ENCODE assay signal across 22 cellular contexts in genomic region chr1:15650433-15650832, GRCh38.
"Had no signal": no experiment of that assay in that cellular context is flagged by ENCODE, and none has a peak within 500 bp of the region (broad histone marks: within the 10 kb centered on the region; RNA-seq: fewer than 3 reads in every experiment).

No MANE protein-coding gene starts in this region.

- ATAC-seq: activated CD4-positive, alpha-beta T cell treated with anti-CD3 and anti-CD28 coated beads for 36 hours; activated CD8-positive, alpha-beta memory T cell treated with anti-CD3 and anti-CD28 coated beads, Interleukin-2, amount 10 ng/mL, durations not matched to agents 7 days and 5 days; activated CD8-positive, alpha-beta T cell treated with anti-CD3 and anti-CD28 coated beads, Interleukin-2, amount 10 ng/mL, durations not matched to agents 7 days and 5 days; activated naive CD4-positive, alpha-beta T cell treated with anti-CD3 and anti-CD28 coated beads, Interleukin-2, amount 50 U/mL, for 72 hours; natural killer cell; right cardiac atrium; T-helper 17 cell had no signal

- H3K4me3 Mint-ChIP-seq: activated CD4-positive, alpha-beta T cell treated with anti-CD3 and anti-CD28 coated beads for 36 hours; activated CD8-positive, alpha-beta memory T cell treated with anti-CD3 and anti-CD28 coated beads, Interleukin-2, amount 10 ng/mL, durations not matched to agents 7 days and 5 days; activated CD8-positive, alpha-beta T cell treated with anti-CD3 and anti-CD28 coated beads, Interleukin-2, amount 10 ng/mL, durations not matched to agents 7 days and 5 days; central memory CD8-positive, alpha-beta T cell; natural killer cell; T-helper 17 cell; type B pancreatic cell had no signal

- H3K9me3 Mint-ChIP-seq: activated naive CD4-positive, alpha-beta T cell treated with anti-CD3 and anti-CD28 coated beads, Interleukin-2, amount 50 U/mL, for 72 hours; central memory CD8-positive, alpha-beta T cell; natural killer cell; type B pancreatic cell had no signal

- H3K27me3 ChIP-seq: breast epithelium, esophagus muscularis mucosa, uterus had no signal

- H3K4me1 Mint-ChIP-seq: activated CD4-positive, alpha-beta T cell treated with anti-CD3 and anti-CD28 coated beads for 36 hours; activated CD8-positive, alpha-beta memory T cell treated with anti-CD3 and anti-CD28 coated beads, Interleukin-2, amount 10 ng/mL, durations not matched to agents 7 days and 5 days had no signal

- H3K4me3 ChIP-seq: breast epithelium, esophagus muscularis mucosa, thoracic aorta, uterus had no signal

- H3K27ac ChIP-seq: breast epithelium, esophagus muscularis mucosa, thoracic aorta, uterus had no signal

- H3K27me3 Mint-ChIP-seq: activated CD4-positive, alpha-beta T cell treated with anti-CD3 and anti-CD28 coated beads for 36 hours; activated CD8-positive, alpha-beta memory T cell treated with anti-CD3 and anti-CD28 coated beads, Interleukin-2, amount 10 ng/mL, durations not matched to agents 7 days and 5 days; central memory CD8-positive, alpha-beta T cell; T-helper 17 cell; type B pancreatic cell had no signal

- H3K36me3 ChIP-seq: breast epithelium, uterus had no signal

- H3K4me1 ChIP-seq: breast epithelium, esophagus muscularis mucosa, uterus had no signal

- DNase-seq: activated CD4-positive, alpha-beta T cell treated with anti-CD3 and anti-CD28 coated beads for 36 hours; activated CD4-positive, CD25-positive, alpha-beta regulatory T cell; activated CD8-positive, alpha-beta memory T cell treated with anti-CD3 and anti-CD28 coated beads, Interleukin-2, amount 10 ng/mL, durations not matched to agents 7 days and 5 days; activated CD8-positive, alpha-beta T cell treated with anti-CD3 and anti-CD28 coated beads, Interleukin-2, amount 10 ng/mL, durations not matched to agents 7 days and 5 days; activated naive CD4-positive, alpha-beta T cell; activated T-cell treated with anti-CD3 and anti-CD28 coated beads, Interleukin-2, amount 50 U/mL, for 48 hours; dermis blood vessel endothelial cell; effector CD4-positive, alpha-beta T cell; head of caudate nucleus; hippocampal formation; natural killer cell; right cardiac atrium; stimulated activated CD4-positive, alpha-beta T cell treated with anti-CD3 and anti-CD28 coated beads, Interleukin-2, amount 100 ng/mL, for 48 hours; stimulated activated naive CD4-positive, alpha-beta T cell treated with Interleukin-2 at 50 U/mL for 16 hours; T-helper 17 cell; uterus had no signal

- H3K27ac Mint-ChIP-seq: activated CD4-positive, alpha-beta T cell treated with anti-CD3 and anti-CD28 coated beads for 36 hours; activated CD8-positive, alpha-beta memory T cell treated with anti-CD3 and anti-CD28 coated beads, Interleukin-2, amount 10 ng/mL, durations not matched to agents 7 days and 5 days; natural killer cell; T-helper 17 cell; type B pancreatic cell had no signal

- H3K9me3 ChIP-seq: breast epithelium, esophagus muscularis mucosa, thoracic aorta, uterus had no signal
